In the genomic region with DNA sequence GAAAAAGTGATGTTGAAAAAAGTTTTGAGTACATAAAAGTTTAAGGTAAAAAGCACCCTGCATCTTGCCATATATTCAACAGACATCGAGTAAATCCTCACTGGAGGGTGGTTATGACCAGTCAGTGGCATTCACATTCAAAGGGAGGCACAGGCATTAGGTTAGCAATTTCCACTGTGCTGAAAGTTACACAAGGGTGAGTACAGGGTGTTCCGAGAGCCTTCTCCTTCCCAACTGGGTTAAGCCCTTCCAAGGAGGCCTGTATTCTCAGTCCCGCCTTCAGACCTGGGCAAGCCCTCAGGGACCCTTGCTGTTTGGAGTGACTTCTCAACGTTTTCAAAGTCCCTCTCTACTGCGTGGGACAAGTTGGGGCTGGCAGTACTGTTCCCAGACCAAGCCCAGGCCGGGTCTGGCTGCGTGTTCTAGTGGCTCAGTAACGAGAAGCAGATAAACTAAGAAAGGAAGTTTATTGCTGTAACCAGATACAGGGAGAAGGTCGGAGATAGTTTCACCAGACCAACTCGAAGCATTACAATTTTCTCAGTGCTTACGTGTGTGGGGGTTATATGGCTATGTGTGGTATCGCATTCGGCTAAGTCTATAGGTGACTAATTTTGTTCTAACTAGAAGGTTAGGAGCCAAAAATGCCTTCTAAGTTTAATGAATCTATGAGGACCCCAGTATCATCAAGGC, we compare ENCODE assay signal across 1 cellular context.
TF ChIP-seq lines count a peak whose summit lies in the region.

No MANE protein-coding gene starts in this region.

TF ChIP-seq in GM23338, 12 proteins besides CTCF, POLR2A, EP300 and RAD21:
- TF ChIP-seq ETS1 (IDR thresholded peaks at IDR 0.05) (no peak), CREB1 (CRISPR knock-in tag; IDR thresholded peaks at IDR 0.05; ENCODE audit: low read depth) (no peak), EZH2 (IDR thresholded peaks at IDR 0.05; ENCODE audit: low read depth, unreplicated experiment) (no peak), STAT1 (IDR thresholded peaks at IDR 0.05; ENCODE audit: unreplicated experiment) (no peak), JUNB (IDR thresholded peaks at IDR 0.05; ENCODE audit: unreplicated experiment) (no peak), REST (IDR thresholded peaks at IDR 0.05; ENCODE audit: unreplicated experiment) (no peak), POLR2AphosphoS5 (IDR thresholded peaks at IDR 0.05; ENCODE audit: low read depth) (no peak), ZNF114 (CRISPR knock-in tag; IDR thresholded peaks at IDR 0.05) (no peak), ZNF331 (CRISPR knock-in tag; IDR thresholded peaks at IDR 0.05; ENCODE audit: low read depth) (no peak), NANOG (IDR thresholded peaks at IDR 0.05; ENCODE audit: borderline replicate concordance) (no peak), EZH2phosphoT487 (IDR thresholded peaks at IDR 0.05; ENCODE audit: unreplicated experiment) (no peak)
- TF ChIP-seq, protein P1, sequence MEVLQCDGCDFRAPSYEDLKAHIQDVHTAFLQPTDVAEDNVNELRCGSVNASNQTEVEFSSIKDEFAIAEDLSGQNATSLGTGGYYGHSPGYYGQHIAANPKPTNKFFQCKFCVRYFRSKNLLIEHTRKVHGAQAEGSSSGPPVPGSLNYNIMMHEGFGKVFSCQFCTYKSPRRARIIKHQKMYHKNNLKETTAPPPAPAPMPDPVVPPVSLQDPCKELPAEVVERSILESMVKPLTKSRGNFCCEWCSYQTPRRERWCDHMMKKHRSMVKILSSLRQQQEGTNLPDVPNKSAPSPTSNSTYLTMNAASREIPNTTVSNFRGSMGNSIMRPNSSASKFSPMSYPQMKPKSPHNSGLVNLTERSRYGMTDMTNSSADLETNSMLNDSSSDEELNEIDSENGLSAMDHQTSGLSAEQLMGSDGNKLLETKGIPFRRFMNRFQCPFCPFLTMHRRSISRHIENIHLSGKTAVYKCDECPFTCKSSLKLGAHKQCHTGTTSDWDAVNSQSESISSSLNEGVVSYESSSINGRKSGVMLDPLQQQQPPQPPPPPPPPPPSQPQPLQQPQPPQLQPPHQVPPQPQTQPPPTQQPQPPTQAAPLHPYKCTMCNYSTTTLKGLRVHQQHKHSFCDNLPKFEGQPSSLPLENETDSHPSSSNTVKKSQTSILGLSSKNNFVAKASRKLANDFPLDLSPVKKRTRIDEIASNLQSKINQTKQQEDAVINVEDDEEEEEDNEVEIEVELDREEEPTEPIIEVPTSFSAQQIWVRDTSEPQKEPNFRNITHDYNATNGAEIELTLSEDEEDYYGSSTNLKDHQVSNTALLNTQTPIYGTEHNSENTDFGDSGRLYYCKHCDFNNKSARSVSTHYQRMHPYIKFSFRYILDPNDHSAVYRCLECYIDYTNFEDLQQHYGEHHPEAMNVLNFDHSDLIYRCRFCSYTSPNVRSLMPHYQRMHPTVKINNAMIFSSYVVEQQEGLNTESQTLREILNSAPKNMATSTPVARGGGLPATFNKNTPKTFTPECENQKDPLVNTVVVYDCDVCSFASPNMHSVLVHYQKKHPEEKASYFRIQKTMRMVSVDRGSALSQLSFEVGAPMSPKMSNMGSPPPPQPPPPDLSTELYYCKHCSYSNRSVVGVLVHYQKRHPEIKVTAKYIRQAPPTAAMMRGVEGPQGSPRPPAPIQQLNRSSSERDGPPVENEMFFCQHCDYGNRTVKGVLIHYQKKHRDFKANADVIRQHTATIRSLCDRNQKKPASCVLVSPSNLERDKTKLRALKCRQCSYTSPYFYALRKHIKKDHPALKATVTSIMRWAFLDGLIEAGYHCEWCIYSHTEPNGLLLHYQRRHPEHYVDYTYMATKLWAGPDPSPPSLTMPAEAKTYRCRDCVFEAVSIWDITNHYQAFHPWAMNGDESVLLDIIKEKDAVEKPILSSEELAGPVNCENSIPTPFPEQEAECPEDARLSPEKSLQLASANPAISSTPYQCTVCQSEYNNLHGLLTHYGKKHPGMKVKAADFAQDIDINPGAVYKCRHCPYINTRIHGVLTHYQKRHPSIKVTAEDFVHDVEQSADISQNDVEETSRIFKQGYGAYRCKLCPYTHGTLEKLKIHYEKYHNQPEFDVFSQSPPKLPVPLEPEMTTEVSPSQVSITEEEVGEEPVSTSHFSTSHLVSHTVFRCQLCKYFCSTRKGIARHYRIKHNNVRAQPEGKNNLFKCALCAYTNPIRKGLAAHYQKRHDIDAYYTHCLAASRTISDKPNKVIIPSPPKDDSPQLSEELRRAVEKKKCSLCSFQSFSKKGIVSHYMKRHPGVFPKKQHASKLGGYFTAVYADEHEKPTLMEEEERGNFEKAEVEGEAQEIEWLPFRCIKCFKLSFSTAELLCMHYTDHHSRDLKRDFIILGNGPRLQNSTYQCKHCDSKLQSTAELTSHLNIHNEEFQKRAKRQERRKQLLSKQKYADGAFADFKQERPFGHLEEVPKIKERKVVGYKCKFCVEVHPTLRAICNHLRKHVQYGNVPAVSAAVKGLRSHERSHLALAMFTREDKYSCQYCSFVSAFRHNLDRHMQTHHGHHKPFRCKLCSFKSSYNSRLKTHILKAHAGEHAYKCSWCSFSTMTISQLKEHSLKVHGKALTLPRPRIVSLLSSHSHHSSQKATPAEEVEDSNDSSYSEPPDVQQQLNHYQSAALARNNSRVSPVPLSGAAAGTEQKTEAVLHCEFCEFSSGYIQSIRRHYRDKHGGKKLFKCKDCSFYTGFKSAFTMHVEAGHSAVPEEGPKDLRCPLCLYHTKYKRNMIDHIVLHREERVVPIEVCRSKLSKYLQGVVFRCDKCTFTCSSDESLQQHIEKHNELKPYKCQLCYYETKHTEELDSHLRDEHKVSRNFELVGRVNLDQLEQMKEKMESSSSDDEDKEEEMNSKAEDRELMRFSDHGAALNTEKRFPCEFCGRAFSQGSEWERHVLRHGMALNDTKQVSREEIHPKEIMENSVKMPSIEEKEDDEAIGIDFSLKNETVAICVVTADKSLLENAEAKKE (CRISPR knock-in tag; IDR thresholded peaks at IDR 0.05), result no peak
